In genomic region chrX:69153060-69153730, GRCh38 we compare ENCODE assay signal across 11 cellular contexts.
DNase-seq lines count a peak whose midpoint lies in the region; ATAC-seq, FAIRE-seq and TF ChIP-seq lines count a peak whose summit lies in the region.
"Had no signal": no experiment of that assay in that cellular context is flagged by ENCODE, and none has a peak within 500 bp of the region (broad histone marks: within the 10 kb centered on the region; RNA-seq: fewer than 3 reads in every experiment).

No MANE protein-coding gene starts in this region.

- no peak overlapping the region for H3K27ac ChIP-seq in BLaER1 treated with 17β-estradiol and CSF1 and Interleukin-3, amounts not matched to agents 10 nM and 100 nM
- H3K27ac ChIP-seq in RWPE2 (ENCODE audit: poor library complexity, severe bottlenecking): peak overlapping the region; percentile 89

- peaks cover 72 to 97% (median 95%) of the 10 kb centered on the region in 11 experiments for H3K27me3 ChIP-seq in BLaER1 treated with 17β-estradiol and CSF1 and Interleukin-3, amounts not matched to agents 10 nM and 100 nM
- no peaks in the 10 kb centered on the region for H3K27me3 ChIP-seq in RWPE2 (ENCODE audit: insufficient read depth, poor library complexity, severe bottlenecking)

- no peaks in the 10 kb centered on the region for H3K9me3 ChIP-seq in BLaER1 treated with 17β-estradiol and CSF1 and Interleukin-3, amounts not matched to agents 10 nM and 100 nM (replicated peaks in 1 of 11)
- H3K9me3 ChIP-seq in RWPE2 (ENCODE audit: severe bottlenecking): no peaks in the 10 kb centered on the region

- no peaks in the 10 kb centered on the region for H3K36me3 Mint-ChIP-seq in nephron progenitor cell (ENCODE audit: low read depth)

- peaks cover 0 to 15% (median 8%) of the 10 kb centered on the region in 10 experiments; a peak in 14 of 20 replicates for H3K4me1 ChIP-seq in BLaER1 treated with 17β-estradiol and CSF1 and Interleukin-3, amounts not matched to agents 10 nM and 100 nM
- peaks cover 14% of the 10 kb centered on the region for H3K4me1 ChIP-seq in RWPE2 (ENCODE audit: insufficient read depth, poor library complexity, severe bottlenecking)

- H3K4me2 ChIP-seq in BLaER1 treated with 17β-estradiol and CSF1 and Interleukin-3, amounts not matched to agents 10 nM and 100 nM: peak overlapping the region in 6 of 11 experiments; percentile 2 to 52 (median 24); a peak in 8 of 22 replicates

- peaks cover 41% of the 10 kb centered on the region for H3K9me3 Mint-ChIP-seq in nephron progenitor cell

- DNase-seq in RWPE2 (ENCODE audit: low spot score) (peak; percentile 67), foreskin melanocyte (peak; percentile 63), nephron progenitor cell (peak; percentile 75), NCI-H446 treated with DMSO at 0.1 percent for 48 hours (lab: John Stamatoyannopoulos, UW) (no peak), D721Med (ENCODE audit: insufficient read length, low spot score) (no peak)
- DNase-seq in stimulated activated CD4-positive, alpha-beta T cell treated with anti-CD3 and anti-CD28 coated beads, Interleukin-15, amount 100 ng/mL, for 24 hours: no peak
- no peak for DNase-seq in activated CD8-positive, alpha-beta memory T cell treated with anti-CD3 and anti-CD28 coated beads, Interleukin-2, amount 50 U/mL, for 48 hours
- DNase-seq: stimulated activated CD4-positive, alpha-beta T cell treated with anti-CD3 and anti-CD28 coated beads, Interleukin-4, amount 100 ng/mL, for 24 hours had no signal

- H3K27me3 Mint-ChIP-seq in nephron progenitor cell (ENCODE audit: low read depth, poor library complexity): peaks cover 5% of the 10 kb centered on the region

- TF ChIP-seq CTCF in RWPE2 (IDR thresholded peaks at IDR 0.05; ENCODE audit: poor library complexity, severe bottlenecking): no peak
- no peak for TF ChIP-seq CTCF in nephron progenitor cell (IDR thresholded peaks at IDR 0.05)
- no peak for TF ChIP-seq CTCF in D721Med (IDR thresholded peaks at IDR 0.05; ENCODE audit: insufficient read depth, missing control alignments)

- H3K4me1 Mint-ChIP-seq in nephron progenitor cell: peaks cover 57% of the 10 kb centered on the region
- H3K4me1 Mint-ChIP-seq: B cell had no signal

- H3K27ac Mint-ChIP-seq in nephron progenitor cell: peak overlapping the region; percentile 98
- H3K27ac Mint-ChIP-seq: B cell had no signal

- peak; percentile 43; the same call in 2 of the 3 replicates for ATAC-seq in RWPE2 (ENCODE audit: low read depth)
- ATAC-seq: GM12878 had no signal

- no peak overlapping the region for H3K4me3 ChIP-seq in BLaER1 treated with 17β-estradiol and CSF1 and Interleukin-3, amounts not matched to agents 10 nM and 100 nM
- no peak overlapping the region for H3K4me3 ChIP-seq in RWPE2 (ENCODE audit: severe bottlenecking)
- H3K4me3 ChIP-seq: GM12878 had no signal

- H3K36me3 ChIP-seq in BLaER1 treated with 17β-estradiol and CSF1 and Interleukin-3, amounts not matched to agents 10 nM and 100 nM: no peaks in the 10 kb centered on the region
- H3K36me3 ChIP-seq in RWPE2 (ENCODE audit: low read depth): no peaks in the 10 kb centered on the region

- H4K20me1 ChIP-seq in BLaER1 treated with 17β-estradiol and CSF1 and Interleukin-3, amounts not matched to agents 10 nM and 100 nM: peaks cover 0 to 16% (median 4%) of the 10 kb centered on the region in 11 experiments; a peak in 9 of 22 replicates

- no peak for FAIRE-seq in D721Med (lab: Jason Lieb, UNC)
- FAIRE-seq: GM12878 had no signal

- no peak overlapping the region for H3K4me3 Mint-ChIP-seq in nephron progenitor cell
- H3K4me3 Mint-ChIP-seq: B cell had no signal

- H3K9ac ChIP-seq in BLaER1 treated with 17β-estradiol and CSF1 and Interleukin-3, amounts not matched to agents 10 nM and 100 nM: no peak overlapping the region

Comparison
In these comparisons a context has a peak if more than half of its experiments do, and no peak if none do; other contexts are left out.
1. DNase-seq: peak in RWPE2 (single experiment), foreskin melanocyte (single experiment) and nephron progenitor cell (single experiment); none in stimulated activated CD4-positive, alpha-beta T cell treated with anti-CD3 and anti-CD28 coated beads, Interleukin-15, amount 100 ng/mL, for 24 hours (single experiment), NCI-H446 treated with DMSO at 0.1 percent for 48 hours (single experiment), activated CD8-positive, alpha-beta memory T cell treated with anti-CD3 and anti-CD28 coated beads, Interleukin-2, amount 50 U/mL, for 48 hours (single experiment) and D721Med (single experiment).